Comparison of ENCODE assay signal across 24 cellular contexts in the genomic region with DNA sequence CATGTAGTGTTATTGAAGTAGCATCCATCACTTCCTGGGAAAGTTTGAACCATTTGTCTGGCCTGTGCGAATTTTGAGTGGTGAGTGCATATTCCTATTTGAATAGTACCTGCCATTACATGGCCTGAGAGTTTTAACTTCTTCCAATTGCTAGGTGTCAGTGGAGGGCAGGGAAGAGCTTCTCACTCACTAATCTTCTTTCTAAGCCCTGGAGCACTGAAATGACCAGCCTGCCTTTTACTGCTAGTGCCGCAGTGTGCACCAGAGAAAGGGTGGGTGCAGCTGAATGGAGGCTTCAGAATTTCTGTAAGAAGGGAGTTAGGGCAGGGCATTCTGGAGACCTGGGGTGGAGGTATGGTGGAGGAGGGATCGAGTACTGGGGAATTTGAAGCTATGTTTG. TPM values are rescaled to one million over a fixed set of nuclear protein-coding genes. Genes with fewer than 3 reads are reported as not detected.
A peak's percentile ranks its signal among the peaks of the same experiment; 100 is the strongest.
DNase-seq lines count a peak whose midpoint lies in the region; ATAC-seq, FAIRE-seq and TF ChIP-seq lines count a peak whose summit lies in the region.
"Had no signal": no experiment of that assay in that cellular context is flagged by ENCODE, and none has a peak within 500 bp of the region (broad histone marks: within the 10 kb centered on the region; RNA-seq: fewer than 3 reads in every experiment).

No MANE protein-coding gene starts in this region.

- CTCF ChIA-PET in HepG2 (lab: Yijun Ruan, JAX; ENCODE audit: low intra/inter-chr PET ratio, low total read pairs) (no interaction called here), OCI-LY7 (lab: Charles Lee; ENCODE audit: unreplicated experiment) (no interaction called here)

- H3K27me3 ChIP-seq in liver (ENCODE audit: control insufficient read depth in 4 of 4, insufficient read depth in 4 of 4, low read length in 3 of 4) (no peaks in the 10 kb centered on the region), HepG2 (ENCODE audit: control insufficient read depth in 1 of 2, insufficient read depth in 2 of 2, low read length in 2 of 2) (no peaks in the 10 kb centered on the region), muscle layer of duodenum (ENCODE audit: low read depth, low read length) (no peaks in the 10 kb centered on the region), SJCRH30 (no peaks in the 10 kb centered on the region), testis (no peaks in the 10 kb centered on the region)
- H3K27me3 ChIP-seq: BLaER1, tibial nerve had no signal

- in situ Hi-C loops in HepG2 (cut with HindIII; ENCODE audit: extremely low pct_ligation_motif_present, low pct_unique_long_range_greater_than_20kb), result no loop called here

- peaks cover 58% of the 10 kb centered on the region for H3K4me1 Mint-ChIP-seq in dendritic cell treated with granulocyte-macrophage colony-stimulating factor and Interleukin-4, amounts not matched to agents 40 ng/mL and 50 ng/mL, for 4 days (ENCODE audit: low read depth)
- H3K4me1 Mint-ChIP-seq: brain had no signal

- TF ChIP-seq RAD21 in liver (IDR thresholded peaks at IDR 0.05) (no peak), HepG2 (CRISPR knock-in tag; IDR thresholded peaks at IDR 0.05) (no peak)

- TF ChIP-seq EP300 in HepG2 (IDR thresholded peaks at IDR 0.05; ENCODE audit: low read depth in 2 of 2, low read length in 2 of 2) (no peak), HepG2 (CRISPR knock-in tag; IDR thresholded peaks at IDR 0.05; ENCODE audit: borderline replicate concordance) (no peak)

- H3K4me2 ChIP-seq in HepG2 (ENCODE audit: low read depth, low read length) (no peak overlapping the region), OCI-LY7 (ENCODE audit: low read length) (no peak overlapping the region)
- H3K4me2 ChIP-seq: A549, BLaER1, smooth muscle cell had no signal

- no TSS peak for BruUV-seq in HepG2 (replicated peaks; lab: Mats Ljungman, UMichigan)
- no TSS peak for BruUV-seq in OCI-LY7 (replicated peaks; lab: Mats Ljungman, UMichigan)

- H3K9ac ChIP-seq in liver (ENCODE audit: low read depth in 1 of 2, low read length in 2 of 2), result no peak overlapping the region
- no peak overlapping the region for H3K9ac ChIP-seq in HepG2 (ENCODE audit: insufficient read depth, low read depth, low read length)
- H3K9ac ChIP-seq: BLaER1 had no signal

- TF ChIP-seq CTCF in liver (IDR thresholded peaks at IDR 0.05; ENCODE audit: low read depth, low read length, missing input control), result no peak
- TF ChIP-seq CTCF in HepG2 (CRISPR knock-in tag; IDR thresholded peaks at IDR 0.05), result no peak
- no peak for TF ChIP-seq CTCF in testis (IDR thresholded peaks at IDR 0.05)
- no peak for TF ChIP-seq CTCF in OCI-LY7 (conservative IDR thresholded peaks at IDR 0.05; ENCODE audit: low read length)

- POLR2A ChIA-PET in HepG2 (lab: Yijun Ruan, JAX) (no interaction called here), OCI-LY7 (lab: Charles Lee) (interaction anchor here (0.6 to 1.0 kb wide), 2 partner anchors 71 to 105 kb away, joined by 3 to 6 read pairs; no protein-coding TSS in a partner anchor)

- 70% methylated on average over 3 of the region's 3 CpGs for WGBS in liver
- 61% methylated on average over 3 of the region's 3 CpGs for WGBS in HepG2 (ENCODE audit: low lambda C conversion rate)
- 95% methylated on average over 3 of the region's 3 CpGs for WGBS in testis, 2 donors

- no peak overlapping the region for H2AFZ ChIP-seq in HepG2 (ENCODE audit: low read length)
- no peak overlapping the region for H2AFZ ChIP-seq in OCI-LY7 (ENCODE audit: low read length)

- peaks cover 91% of the 10 kb centered on the region for H3K36me3 Mint-ChIP-seq in dendritic cell treated with granulocyte-macrophage colony-stimulating factor and Interleukin-4, amounts not matched to agents 40 ng/mL and 50 ng/mL, for 4 days (ENCODE audit: low read depth)
- H3K36me3 Mint-ChIP-seq: brain had no signal

- H3K4me3 Mint-ChIP-seq in dendritic cell treated with granulocyte-macrophage colony-stimulating factor and Interleukin-4, amounts not matched to agents 40 ng/mL and 50 ng/mL, for 4 days, result no peak overlapping the region
- H3K4me3 Mint-ChIP-seq: activated B cell treated with CpG ODN at 0.5 μM for 24 hours; brain; stimulated activated memory B cell treated with anti-CD40 and anti-IgM and Interleukin-4, amounts not matched to agents 10 μg/mL and 1 μg/mL and 100 μg/mL, for 72 hours; T-helper 2 cell treated with Interferon-gamma antibody and Interleukin-4, amounts not matched to agents 5 μg/mL and 100 μg/mL, for 36 hours had no signal

- H3K9me3 ChIP-seq in liver (ENCODE audit: control insufficient read depth in 4 of 4, low read length in 3 of 4) (no peaks in the 10 kb centered on the region), HepG2 (ENCODE audit: low read length) (no peaks in the 10 kb centered on the region), muscle layer of duodenum (ENCODE audit: control insufficient read depth in 1 of 2, low read length in 2 of 2) (no peaks in the 10 kb centered on the region), SJCRH30 (replicated peaks) (no peaks in the 10 kb centered on the region), testis (no peaks in the 10 kb centered on the region), OCI-LY7 (ENCODE audit: low read length) (no peaks in the 10 kb centered on the region)
- H3K9me3 ChIP-seq: A549, BLaER1, tibial nerve had no signal

- intact Hi-C loops in HepG2 (cut with micrococcal nuclease; ENCODE audit: unreplicated experiment) (no loop called here), testis (cut with DNase I; ENCODE audit: low total_unique reads) (no loop called here), OCI-LY7 (cut with micrococcal nuclease; ENCODE audit: unreplicated experiment) (no loop called here)
- intact Hi-C loops in dendritic cell treated with granulocyte-macrophage colony-stimulating factor and Interleukin-4, amounts not matched to agents 40 ng/mL and 50 ng/mL, for 4 days (cut with micrococcal nuclease), result no loop called here

- H3K27ac Mint-ChIP-seq in dendritic cell treated with granulocyte-macrophage colony-stimulating factor and Interleukin-4, amounts not matched to agents 40 ng/mL and 50 ng/mL, for 4 days, result peak overlapping the region; percentile 14
- H3K27ac Mint-ChIP-seq: activated B cell treated with CpG ODN at 0.5 μM for 24 hours; brain; stimulated activated memory B cell treated with anti-CD40 and anti-IgM and Interleukin-4, amounts not matched to agents 10 μg/mL and 1 μg/mL and 100 μg/mL, for 72 hours; T-helper 2 cell treated with Interferon-gamma antibody and Interleukin-4, amounts not matched to agents 5 μg/mL and 100 μg/mL, for 36 hours had no signal

- ATAC-seq in HepG2 (no peak), GM19455 (IDR thresholded peaks at IDR 0.05; ENCODE audit: unreplicated experiment) (no peak)
- ATAC-seq: A549; stimulated activated memory B cell treated with anti-CD40 and anti-IgM and Interleukin-4, amounts not matched to agents 10 μg/mL and 1 μg/mL and 100 μg/mL, for 72 hours had no signal

- no peak for FAIRE-seq in HepG2 (lab: Jason Lieb, UNC)
- FAIRE-seq: A549 had no signal

- H3K4me1 ChIP-seq in liver (ENCODE audit: control insufficient read depth in 4 of 4, insufficient read depth in 4 of 4, low read length in 3 of 4) (peaks cover 0 to 19% (median 14%) of the 10 kb centered on the region in 4 donors), HepG2 (ENCODE audit: insufficient read depth, low read length) (no peaks in the 10 kb centered on the region), muscle layer of duodenum (ENCODE audit: control insufficient read depth in 1 of 2, insufficient read depth in 2 of 2, low read length in 2 of 2) (peaks cover 0 to 6% of the 10 kb centered on the region in 2 donors), SJCRH30 (no peaks in the 10 kb centered on the region), testis (no peaks in the 10 kb centered on the region), OCI-LY7 (ENCODE audit: insufficient read depth, low read length, poor library complexity, severe bottlenecking) (no peaks in the 10 kb centered on the region)
- H3K4me1 ChIP-seq: A549, BLaER1, tibial nerve had no signal

- H3K4me3 ChIP-seq in liver (ENCODE audit: low read depth in 1 of 3, low read length in 3 of 3), result no peak overlapping the region
- H3K4me3 ChIP-seq in HepG2 (replicated peaks in 1 of 3; ENCODE audit: insufficient read depth in 1 of 3, low read depth in 2 of 3, low read length in 3 of 3), result no peak overlapping the region
- H3K4me3 ChIP-seq in muscle layer of duodenum (ENCODE audit: low read depth in 1 of 2, low read length in 2 of 2), result no peak overlapping the region
- no peak overlapping the region for H3K4me3 ChIP-seq in SJCRH30
- H3K4me3 ChIP-seq in testis, result no peak overlapping the region
- no peak overlapping the region for H3K4me3 ChIP-seq in OCI-LY7 (ENCODE audit: low read depth, low read length, poor library complexity, severe bottlenecking)
- H3K4me3 ChIP-seq: A549, BLaER1, coronary artery, smooth muscle cell, tibial nerve had no signal

- H3K27ac ChIP-seq in liver (ENCODE audit: low read depth in 1 of 2, low read length in 2 of 2) (peak overlapping the region; percentile 52 to 76), HepG2 (ENCODE audit: extremely low read length, insufficient read depth, low read length) (no peak overlapping the region), muscle layer of duodenum (ENCODE audit: low read length) (peak overlapping the region; percentile 26), SJCRH30 (no peak overlapping the region), testis (no peak overlapping the region), OCI-LY7 (ENCODE audit: low read depth, low read length, poor library complexity, severe bottlenecking) (no peak overlapping the region)
- H3K27ac ChIP-seq: A549, BLaER1, coronary artery, RWPE1, tibial nerve had no signal

- TF ChIP-seq POLR2A in HepG2 (IDR thresholded peaks at IDR 0.05; ENCODE audit: insufficient read depth in 1 of 2, low read depth in 2 of 2, low read length in 2 of 2) (no peak), testis (IDR thresholded peaks at IDR 0.05) (no peak)

- no peaks in the 10 kb centered on the region for H3K9me3 Mint-ChIP-seq in dendritic cell treated with granulocyte-macrophage colony-stimulating factor and Interleukin-4, amounts not matched to agents 40 ng/mL and 50 ng/mL, for 4 days
- H3K9me3 Mint-ChIP-seq: activated B cell treated with CpG ODN at 0.5 μM for 24 hours; brain; stimulated activated memory B cell treated with anti-CD40 and anti-IgM and Interleukin-4, amounts not matched to agents 10 μg/mL and 1 μg/mL and 100 μg/mL, for 72 hours; T-helper 2 cell treated with Interferon-gamma antibody and Interleukin-4, amounts not matched to agents 5 μg/mL and 100 μg/mL, for 36 hours had no signal

- H4K20me1 ChIP-seq in HepG2 (ENCODE audit: insufficient read depth, low read length), result no peaks in the 10 kb centered on the region
- H4K20me1 ChIP-seq in OCI-LY7 (ENCODE audit: insufficient read depth, low read length), result peaks cover 19% of the 10 kb centered on the region; the same call in 1 of the 2 replicates
- H4K20me1 ChIP-seq: BLaER1 had no signal

- DNase-seq in HepG2 (ENCODE audit: low spot score) (no peak), SJCRH30 (no peak), testis (no peak), OCI-LY7 (ENCODE audit: low spot score) (no peak)
- DNase-seq: activated B cell treated with CpG ODN at 0.5 μM for 24 hours; activated CD4-positive, alpha-beta T cell treated with anti-CD3 and anti-CD28 coated beads, Interleukin-2, amount 50 U/mL, for 48 hours; GOT3; left ventricle myocardium superior; NCI-H1694; NCI-H2171 treated with DMSO at 0.1 percent for 48 hours; NCI-H526 had no signal

- H3K79me2 ChIP-seq in HepG2 (ENCODE audit: insufficient read depth, low read length) (no peaks in the 10 kb centered on the region), OCI-LY7 (ENCODE audit: insufficient read depth, low read depth, low read length) (peaks cover 94% of the 10 kb centered on the region)

- H3K27me3 Mint-ChIP-seq in dendritic cell treated with granulocyte-macrophage colony-stimulating factor and Interleukin-4, amounts not matched to agents 40 ng/mL and 50 ng/mL, for 4 days, result no peaks in the 10 kb centered on the region
- H3K27me3 Mint-ChIP-seq: activated B cell treated with CpG ODN at 0.5 μM for 24 hours; stimulated activated memory B cell treated with anti-CD40 and anti-IgM and Interleukin-4, amounts not matched to agents 10 μg/mL and 1 μg/mL and 100 μg/mL, for 72 hours had no signal

- no peaks in the 10 kb centered on the region for H3K9me2 ChIP-seq in OCI-LY7 (ENCODE audit: insufficient read depth, low read length)

- H3K36me3 ChIP-seq in liver (ENCODE audit: control insufficient read depth in 4 of 4, insufficient read depth in 3 of 4, low read depth in 1 of 4, low read length in 3 of 4) (peaks cover 0 to 3% (median 1%) of the 10 kb centered on the region in 4 donors), HepG2 (replicated peaks in 1 of 2; ENCODE audit: control insufficient read depth in 1 of 2, insufficient read depth in 2 of 2, low read length in 2 of 2) (no peaks in the 10 kb centered on the region; a peak in 1 of 5 replicates), muscle layer of duodenum (ENCODE audit: control insufficient read depth in 1 of 2, insufficient read depth in 2 of 2, low read length in 2 of 2) (no peaks in the 10 kb centered on the region), SJCRH30 (no peaks in the 10 kb centered on the region), testis (ENCODE audit: low read depth, missing control alignments) (no peaks in the 10 kb centered on the region), OCI-LY7 (ENCODE audit: insufficient read depth, low read length) (peaks cover 96% of the 10 kb centered on the region)
- H3K36me3 ChIP-seq: BLaER1, tibial nerve had no signal

RNA-seq across cellular contexts. Expression of a gene that starts 45.5 kb away (rescaled TPM):
- 10 to 100 TPM in 1 of 2 donors, 1 to 10 TPM in 1; 5.9 to 15.1 TPM for total RNA-seq in liver
- 1 to 10 TPM; 3.0 to 9.3 TPM for polyA plus RNA-seq in liver
- total RNA-seq in HepG2 (2016; rRNA removed; fragmentation: Illumina TruSeq; extraction: Trizol), result 4.3 and 5.3 TPM in 2 replicates
- total RNA-seq in HepG2 (2016; cell fraction: cytosol; rRNA removed; fragmentation: Illumina TruSeq; extraction: Trizol; ENCODE audit: low read depth), result 0.35 and 0.81 TPM in 2 replicates
- 3.7 and 6.0 TPM in 2 replicates for total RNA-seq in HepG2 (2016; cell fraction: insoluble cytoplasmic fraction; rRNA removed; fragmentation: Illumina TruSeq; extraction: Trizol)
- 1.9 and 2.1 TPM in 2 replicates for total RNA-seq in HepG2 (2016; cell fraction: membrane; rRNA removed; fragmentation: Illumina TruSeq; extraction: Trizol)
- 2.6 and 3.2 TPM in 2 replicates for total RNA-seq in HepG2 (2016; cell fraction: nucleus; rRNA removed; fragmentation: Illumina TruSeq; extraction: Trizol)
- 1.2 and 1.8 TPM in 2 replicates for polyA plus RNA-seq in HepG2 (2011; rRNA removed)
- polyA plus RNA-seq in HepG2 (2011; cell fraction: cytosol; rRNA removed), result 0.90 and 1.1 TPM in 2 replicates
- 0.80 and 1.1 TPM in 2 replicates for polyA plus RNA-seq in HepG2 (2011; cell fraction: nucleus; rRNA removed)
- polyA plus RNA-seq in HepG2 (2012), result 0.76 and 1.7 TPM in 2 replicates
- 0.14 and 0.21 TPM in 2 replicates for polyA plus RNA-seq in HepG2 (2016; cell fraction: cytosol; fragmentation: Illumina TruSeq; extraction: Trizol; ENCODE audit: low read depth)
- 3.6 and 3.8 TPM in 2 replicates for polyA plus RNA-seq in HepG2 (2016; cell fraction: insoluble cytoplasmic fraction; fragmentation: Illumina TruSeq; extraction: Trizol; ENCODE audit: low read depth)
- 0.64 TPM in 2 replicates for polyA plus RNA-seq in HepG2 (2016; cell fraction: membrane; fragmentation: Illumina TruSeq; extraction: Trizol; ENCODE audit: low read depth)
- 2.2 and 2.6 TPM in 2 replicates for polyA plus RNA-seq in HepG2 (2016; cell fraction: nucleus; fragmentation: Illumina TruSeq; extraction: Trizol; ENCODE audit: insufficient read depth, low read depth)
- 4.0 and 5.3 TPM in 2 replicates for polyA minus RNA-seq in HepG2 (2011; rRNA and poly(A)+ RNA removed; ENCODE audit: low replicate concordance)
- polyA minus RNA-seq in HepG2 (2011; cell fraction: cytosol; rRNA and poly(A)+ RNA removed), result 2.8 and 3.2 TPM in 2 replicates
- 2.1 and 3.5 TPM in 2 replicates for polyA minus RNA-seq in HepG2 (2011; cell fraction: nucleus; rRNA and poly(A)+ RNA removed)
- total RNA-seq in SJCRH30 (2014; rRNA removed; shearing (Covaris generic)), result 0.05 and 0.20 TPM in 2 replicates
- 1 to 10 TPM; 6.1 TPM for total RNA-seq in testis
- polyA plus RNA-seq in testis (ENCODE audit: insufficient read depth, low read depth, low replicate concordance), result 6.3 TPM
- total RNA-seq in OCI-LY7 (2014; rRNA removed; shearing (Covaris generic)), result 83.4 and 87.9 TPM in 2 replicates
- total RNA-seq in OCI-LY7 (2022), result 151 and 154 TPM in 2 replicates

Comparison
In these comparisons a context has a peak if more than half of its experiments do, and no peak if none do; other contexts are left out.
1. H3K27ac ChIP-seq: peak in liver (2 of 2) and muscle layer of duodenum (single experiment); none in HepG2 (single experiment), SJCRH30 (single experiment), testis (0 of 2) and OCI-LY7 (single experiment).
2. RNA of a gene that starts 45.5 kb away (total RNA-seq): 83.4 to 154 TPM in OCI-LY7; 5.9 to 15.1 TPM in liver, 6.1 TPM in testis, 0.35 to 6.0 TPM in HepG2 and 0.05 to 0.20 TPM in SJCRH30; every median in the first group is over 4 times any median in the second.